ENCODE assay signal across 1 cellular context in the genomic region with DNA sequence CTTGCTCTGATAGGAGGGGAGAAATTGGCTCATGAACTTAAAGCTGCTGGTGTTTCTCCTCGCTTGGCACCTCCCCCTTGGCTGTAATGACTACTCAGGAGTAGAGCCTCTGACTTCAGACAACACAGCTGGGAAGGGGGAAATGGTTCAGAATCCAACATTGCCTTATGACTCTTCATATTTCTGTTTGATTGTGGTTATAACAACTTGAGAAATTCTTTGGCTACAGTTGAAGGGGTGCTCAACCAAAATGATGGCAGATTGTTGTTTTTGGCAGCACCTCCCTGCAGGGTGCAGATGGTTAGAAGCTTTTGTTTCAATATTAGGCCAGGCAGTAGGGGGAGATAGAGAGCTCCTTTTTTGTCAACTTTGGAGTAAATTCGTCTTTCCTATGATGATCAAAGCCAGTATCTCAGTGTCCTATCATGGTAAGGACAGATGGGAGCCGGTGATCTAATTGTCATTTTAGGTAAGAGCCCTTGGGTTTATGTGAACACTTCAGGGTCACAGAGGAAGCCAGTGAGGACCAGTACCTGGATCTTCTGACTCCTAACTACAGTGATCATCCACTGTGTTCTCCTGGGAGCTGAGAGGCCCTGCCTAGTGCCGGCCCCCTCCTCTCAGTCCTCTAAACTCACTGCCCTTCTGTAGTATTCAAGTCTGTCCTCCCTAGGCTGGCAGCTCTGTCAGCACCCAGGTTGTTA.
TF ChIP-seq lines count a peak whose summit lies in the region.

No MANE protein-coding gene starts in this region.

TF ChIP-seq in HepG2, 621 proteins besides CTCF, POLR2A, EP300 and RAD21 (continued from another document and continues in another):
- TF ChIP-seq, protein P1, sequence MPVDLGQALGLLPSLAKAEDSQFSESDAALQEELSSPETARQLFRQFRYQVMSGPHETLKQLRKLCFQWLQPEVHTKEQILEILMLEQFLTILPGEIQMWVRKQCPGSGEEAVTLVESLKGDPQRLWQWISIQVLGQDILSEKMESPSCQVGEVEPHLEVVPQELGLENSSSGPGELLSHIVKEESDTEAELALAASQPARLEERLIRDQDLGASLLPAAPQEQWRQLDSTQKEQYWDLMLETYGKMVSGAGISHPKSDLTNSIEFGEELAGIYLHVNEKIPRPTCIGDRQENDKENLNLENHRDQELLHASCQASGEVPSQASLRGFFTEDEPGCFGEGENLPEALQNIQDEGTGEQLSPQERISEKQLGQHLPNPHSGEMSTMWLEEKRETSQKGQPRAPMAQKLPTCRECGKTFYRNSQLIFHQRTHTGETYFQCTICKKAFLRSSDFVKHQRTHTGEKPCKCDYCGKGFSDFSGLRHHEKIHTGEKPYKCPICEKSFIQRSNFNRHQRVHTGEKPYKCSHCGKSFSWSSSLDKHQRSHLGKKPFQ (CRISPR knock-in tag; IDR thresholded peaks at IDR 0.05; ENCODE audit: insufficient replicate concordance): no peak
- TF ChIP-seq KLF13 (CRISPR knock-in tag; IDR thresholded peaks at IDR 0.05): no peak
- TF ChIP-seq, protein P2, sequence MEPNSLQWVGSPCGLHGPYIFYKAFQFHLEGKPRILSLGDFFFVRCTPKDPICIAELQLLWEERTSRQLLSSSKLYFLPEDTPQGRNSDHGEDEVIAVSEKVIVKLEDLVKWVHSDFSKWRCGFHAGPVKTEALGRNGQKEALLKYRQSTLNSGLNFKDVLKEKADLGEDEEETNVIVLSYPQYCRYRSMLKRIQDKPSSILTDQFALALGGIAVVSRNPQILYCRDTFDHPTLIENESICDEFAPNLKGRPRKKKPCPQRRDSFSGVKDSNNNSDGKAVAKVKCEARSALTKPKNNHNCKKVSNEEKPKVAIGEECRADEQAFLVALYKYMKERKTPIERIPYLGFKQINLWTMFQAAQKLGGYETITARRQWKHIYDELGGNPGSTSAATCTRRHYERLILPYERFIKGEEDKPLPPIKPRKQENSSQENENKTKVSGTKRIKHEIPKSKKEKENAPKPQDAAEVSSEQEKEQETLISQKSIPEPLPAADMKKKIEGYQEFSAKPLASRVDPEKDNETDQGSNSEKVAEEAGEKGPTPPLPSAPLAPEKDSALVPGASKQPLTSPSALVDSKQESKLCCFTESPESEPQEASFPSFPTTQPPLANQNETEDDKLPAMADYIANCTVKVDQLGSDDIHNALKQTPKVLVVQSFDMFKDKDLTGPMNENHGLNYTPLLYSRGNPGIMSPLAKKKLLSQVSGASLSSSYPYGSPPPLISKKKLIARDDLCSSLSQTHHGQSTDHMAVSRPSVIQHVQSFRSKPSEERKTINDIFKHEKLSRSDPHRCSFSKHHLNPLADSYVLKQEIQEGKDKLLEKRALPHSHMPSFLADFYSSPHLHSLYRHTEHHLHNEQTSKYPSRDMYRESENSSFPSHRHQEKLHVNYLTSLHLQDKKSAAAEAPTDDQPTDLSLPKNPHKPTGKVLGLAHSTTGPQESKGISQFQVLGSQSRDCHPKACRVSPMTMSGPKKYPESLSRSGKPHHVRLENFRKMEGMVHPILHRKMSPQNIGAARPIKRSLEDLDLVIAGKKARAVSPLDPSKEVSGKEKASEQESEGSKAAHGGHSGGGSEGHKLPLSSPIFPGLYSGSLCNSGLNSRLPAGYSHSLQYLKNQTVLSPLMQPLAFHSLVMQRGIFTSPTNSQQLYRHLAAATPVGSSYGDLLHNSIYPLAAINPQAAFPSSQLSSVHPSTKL (CRISPR knock-in tag; IDR thresholded peaks at IDR 0.05): peak; percentile 32; the same call in 1 of the 2 replicates
- TF ChIP-seq SRY (CRISPR knock-in tag; IDR thresholded peaks at IDR 0.05): no peak
- no peak for TF ChIP-seq JUN (CRISPR knock-in tag; IDR thresholded peaks at IDR 0.05)
- TF ChIP-seq PPARG (CRISPR knock-in tag; conservative IDR thresholded peaks at IDR 0.05): 0 out of 2 replicates have a peak, but pooled peaks have one; percentile 18
- no peak for TF ChIP-seq RAD51 (IDR thresholded peaks at IDR 0.05; ENCODE audit: borderline replicate concordance)
- no peak for TF ChIP-seq SMARCC2 (IDR thresholded peaks at IDR 0.05)
- TF ChIP-seq SRF (IDR thresholded peaks at IDR 0.05; ENCODE audit: low read depth, low read length): no peak
- no peak for TF ChIP-seq ZNF496 (CRISPR knock-in tag; IDR thresholded peaks at IDR 0.05; ENCODE audit: insufficient replicate concordance)
- TF ChIP-seq HMGA1 (CRISPR knock-in tag; conservative IDR thresholded peaks at IDR 0.05): no peak
- TF ChIP-seq GPN1 (CRISPR knock-in tag; IDR thresholded peaks at IDR 0.05; ENCODE audit: borderline replicate concordance): no peak
- no peak for TF ChIP-seq ZNF660 (CRISPR knock-in tag; IDR thresholded peaks at IDR 0.05; ENCODE audit: borderline replicate concordance, low read depth)
- TF ChIP-seq, protein P3, sequence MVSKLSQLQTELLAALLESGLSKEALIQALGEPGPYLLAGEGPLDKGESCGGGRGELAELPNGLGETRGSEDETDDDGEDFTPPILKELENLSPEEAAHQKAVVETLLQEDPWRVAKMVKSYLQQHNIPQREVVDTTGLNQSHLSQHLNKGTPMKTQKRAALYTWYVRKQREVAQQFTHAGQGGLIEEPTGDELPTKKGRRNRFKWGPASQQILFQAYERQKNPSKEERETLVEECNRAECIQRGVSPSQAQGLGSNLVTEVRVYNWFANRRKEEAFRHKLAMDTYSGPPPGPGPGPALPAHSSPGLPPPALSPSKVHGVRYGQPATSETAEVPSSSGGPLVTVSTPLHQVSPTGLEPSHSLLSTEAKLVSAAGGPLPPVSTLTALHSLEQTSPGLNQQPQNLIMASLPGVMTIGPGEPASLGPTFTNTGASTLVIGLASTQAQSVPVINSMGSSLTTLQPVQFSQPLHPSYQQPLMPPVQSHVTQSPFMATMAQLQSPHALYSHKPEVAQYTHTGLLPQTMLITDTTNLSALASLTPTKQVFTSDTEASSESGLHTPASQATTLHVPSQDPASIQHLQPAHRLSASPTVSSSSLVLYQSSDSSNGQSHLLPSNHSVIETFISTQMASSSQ (IDR thresholded peaks at IDR 0.05; ENCODE audit: low read depth): no peak
- TF ChIP-seq, protein P3 (CRISPR knock-in tag; IDR thresholded peaks at IDR 0.05; ENCODE audit: borderline replicate concordance): no peak
- TF ChIP-seq ISL2 (CRISPR knock-in tag; IDR thresholded peaks at IDR 0.05): no peak
- no peak for TF ChIP-seq EEA1 (CRISPR knock-in tag; IDR thresholded peaks at IDR 0.05; ENCODE audit: borderline replicate concordance)
- peak; percentile 25; the same call in 1 of the 2 replicates for TF ChIP-seq ZNF574 (CRISPR knock-in tag; IDR thresholded peaks at IDR 0.05)
- TF ChIP-seq KDM4B (CRISPR knock-in tag; IDR thresholded peaks at IDR 0.05): 0 out of 2 replicates have a peak, but pooled peaks have one; percentile 21
- TF ChIP-seq HNF4G (IDR thresholded peaks at IDR 0.05; ENCODE audit: borderline replicate concordance, low read depth, low read length): no peak
- TF ChIP-seq HNF4G (CRISPR knock-in tag; IDR thresholded peaks at IDR 0.05; ENCODE audit: borderline replicate concordance, low read depth): no peak
- TF ChIP-seq, protein P4, sequence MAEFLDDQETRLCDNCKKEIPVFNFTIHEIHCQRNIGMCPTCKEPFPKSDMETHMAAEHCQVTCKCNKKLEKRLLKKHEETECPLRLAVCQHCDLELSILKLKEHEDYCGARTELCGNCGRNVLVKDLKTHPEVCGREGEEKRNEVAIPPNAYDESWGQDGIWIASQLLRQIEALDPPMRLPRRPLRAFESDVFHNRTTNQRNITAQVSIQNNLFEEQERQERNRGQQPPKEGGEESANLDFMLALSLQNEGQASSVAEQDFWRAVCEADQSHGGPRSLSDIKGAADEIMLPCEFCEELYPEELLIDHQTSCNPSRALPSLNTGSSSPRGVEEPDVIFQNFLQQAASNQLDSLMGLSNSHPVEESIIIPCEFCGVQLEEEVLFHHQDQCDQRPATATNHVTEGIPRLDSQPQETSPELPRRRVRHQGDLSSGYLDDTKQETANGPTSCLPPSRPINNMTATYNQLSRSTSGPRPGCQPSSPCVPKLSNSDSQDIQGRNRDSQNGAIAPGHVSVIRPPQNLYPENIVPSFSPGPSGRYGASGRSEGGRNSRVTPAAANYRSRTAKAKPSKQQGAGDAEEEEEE (CRISPR knock-in tag; IDR thresholded peaks at IDR 0.05; ENCODE audit: borderline replicate concordance): peak; percentile 30; the same call in 1 of the 2 replicates
- TF ChIP-seq, protein P5, sequence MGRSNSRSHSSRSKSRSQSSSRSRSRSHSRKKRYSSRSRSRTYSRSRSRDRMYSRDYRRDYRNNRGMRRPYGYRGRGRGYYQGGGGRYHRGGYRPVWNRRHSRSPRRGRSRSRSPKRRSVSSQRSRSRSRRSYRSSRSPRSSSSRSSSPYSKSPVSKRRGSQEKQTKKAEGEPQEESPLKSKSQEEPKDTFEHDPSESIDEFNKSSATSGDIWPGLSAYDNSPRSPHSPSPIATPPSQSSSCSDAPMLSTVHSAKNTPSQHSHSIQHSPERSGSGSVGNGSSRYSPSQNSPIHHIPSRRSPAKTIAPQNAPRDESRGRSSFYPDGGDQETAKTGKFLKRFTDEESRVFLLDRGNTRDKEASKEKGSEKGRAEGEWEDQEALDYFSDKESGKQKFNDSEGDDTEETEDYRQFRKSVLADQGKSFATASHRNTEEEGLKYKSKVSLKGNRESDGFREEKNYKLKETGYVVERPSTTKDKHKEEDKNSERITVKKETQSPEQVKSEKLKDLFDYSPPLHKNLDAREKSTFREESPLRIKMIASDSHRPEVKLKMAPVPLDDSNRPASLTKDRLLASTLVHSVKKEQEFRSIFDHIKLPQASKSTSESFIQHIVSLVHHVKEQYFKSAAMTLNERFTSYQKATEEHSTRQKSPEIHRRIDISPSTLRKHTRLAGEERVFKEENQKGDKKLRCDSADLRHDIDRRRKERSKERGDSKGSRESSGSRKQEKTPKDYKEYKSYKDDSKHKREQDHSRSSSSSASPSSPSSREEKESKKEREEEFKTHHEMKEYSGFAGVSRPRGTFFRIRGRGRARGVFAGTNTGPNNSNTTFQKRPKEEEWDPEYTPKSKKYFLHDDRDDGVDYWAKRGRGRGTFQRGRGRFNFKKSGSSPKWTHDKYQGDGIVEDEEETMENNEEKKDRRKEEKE (IDR thresholded peaks at IDR 0.05): no peak
- TF ChIP-seq ZNF720 (CRISPR knock-in tag; IDR thresholded peaks at IDR 0.05): no peak
- no peak for TF ChIP-seq NPAS2 (CRISPR knock-in tag; IDR thresholded peaks at IDR 0.05; ENCODE audit: borderline replicate concordance)
- TF ChIP-seq DR1 (CRISPR knock-in tag; IDR thresholded peaks at IDR 0.05): no peak
- TF ChIP-seq SYNCRIP (IDR thresholded peaks at IDR 0.05; ENCODE audit: insufficient read depth, low read depth, low read length): no peak
- TF ChIP-seq SMAD3 (CRISPR knock-in tag; IDR thresholded peaks at IDR 0.05): no peak
- no peak for TF ChIP-seq MYC (CRISPR knock-in tag; IDR thresholded peaks at IDR 0.05; ENCODE audit: borderline replicate concordance)
- TF ChIP-seq ZNF275 (CRISPR knock-in tag; IDR thresholded peaks at IDR 0.05; ENCODE audit: borderline replicate concordance): no peak
- no peak for TF ChIP-seq ZNF550 (CRISPR knock-in tag; IDR thresholded peaks at IDR 0.05; ENCODE audit: borderline replicate concordance)
- TF ChIP-seq NRL (CRISPR knock-in tag; IDR thresholded peaks at IDR 0.05; ENCODE audit: borderline replicate concordance): no peak
- no peak for TF ChIP-seq NR3C1 (CRISPR knock-in tag; IDR thresholded peaks at IDR 0.05)
- TF ChIP-seq ZBTB26 (CRISPR knock-in tag; IDR thresholded peaks at IDR 0.05; ENCODE audit: borderline replicate concordance): no peak
- TF ChIP-seq HMG20B (CRISPR knock-in tag; conservative IDR thresholded peaks at IDR 0.05): no peak
